In genomic region chr1:204834329-204834728, GRCh38 we compare ENCODE assay signal across 15 cellular contexts.
"Had no signal": no experiment of that assay in that cellular context is flagged by ENCODE, and none has a peak within 500 bp of the region (broad histone marks: within the 10 kb centered on the region; RNA-seq: fewer than 3 reads in every experiment).

No MANE protein-coding gene starts in this region.

- H3K27ac Mint-ChIP-seq: activated CD4-positive, alpha-beta T cell treated with anti-CD3 and anti-CD28 coated beads, Interleukin-2, amount 10 ng/mL, durations not matched to agents 7 days and 5 days; activated naive CD4-positive, alpha-beta T cell treated with anti-CD3 and anti-CD28 coated beads, Interleukin-2, amount 10 ng/mL, durations not matched to agents 7 days and 5 days; activated T-helper 2 cell treated with anti-CD3 and anti-CD28 coated beads, Interferon-gamma antibody, Interleukin-2, Interleukin-4, amounts not matched to agents 10 μg/mL and 5 μg/mL and 100 μg/mL, durations not matched to agents 14 hours and 24 hours and 36 hours; naive thymus-derived CD4-positive, alpha-beta T cell; progenitor cell of endocrine pancreas; stimulated activated effector memory CD8-positive, alpha-beta T cell treated with anti-CD3 and anti-CD28 coated beads, Interleukin-12 subunit alpha, Interleukin-12 subunit beta, amount 100 ng/mL, for 72 hours had no signal

- H3K4me1 ChIP-seq: tibial nerve had no signal

- H3K36me3 Mint-ChIP-seq: activated naive CD4-positive, alpha-beta T cell treated with anti-CD3 and anti-CD28 coated beads, Interleukin-2, amount 10 ng/mL, durations not matched to agents 7 days and 5 days; stimulated activated effector memory CD8-positive, alpha-beta T cell treated with anti-CD3 and anti-CD28 coated beads, Interleukin-12 subunit alpha, Interleukin-12 subunit beta, amount 100 ng/mL, for 72 hours had no signal

- H3K4me3 ChIP-seq: tibial nerve had no signal

- H3K36me3 ChIP-seq: brain microvascular endothelial cell, tibial nerve had no signal

- H3K9me3 ChIP-seq: tibial nerve had no signal

- H3K27ac ChIP-seq: brain microvascular endothelial cell, tibial nerve had no signal

- FAIRE-seq: islet of Langerhans had no signal

- H3K4me3 Mint-ChIP-seq: activated CD4-positive, alpha-beta T cell treated with anti-CD3 and anti-CD28 coated beads, Interleukin-2, amount 10 ng/mL, durations not matched to agents 7 days and 5 days; activated naive CD4-positive, alpha-beta T cell treated with anti-CD3 and anti-CD28 coated beads, Interleukin-2, amount 10 ng/mL, durations not matched to agents 7 days and 5 days; naive thymus-derived CD4-positive, alpha-beta T cell; stimulated activated effector memory CD8-positive, alpha-beta T cell treated with anti-CD3 and anti-CD28 coated beads, Interleukin-12 subunit alpha, Interleukin-12 subunit beta, amount 100 ng/mL, for 72 hours had no signal

- H3K9me3 Mint-ChIP-seq: activated CD4-positive, alpha-beta T cell treated with anti-CD3 and anti-CD28 coated beads, Interleukin-2, amount 10 ng/mL, durations not matched to agents 7 days and 5 days; activated naive CD4-positive, alpha-beta T cell treated with anti-CD3 and anti-CD28 coated beads, Interleukin-2, amount 10 ng/mL, durations not matched to agents 7 days and 5 days; activated T-helper 2 cell treated with anti-CD3 and anti-CD28 coated beads, Interferon-gamma antibody, Interleukin-2, Interleukin-4, amounts not matched to agents 10 μg/mL and 5 μg/mL and 100 μg/mL, durations not matched to agents 14 hours and 24 hours and 36 hours had no signal

- ATAC-seq: naive thymus-derived CD4-positive, alpha-beta T cell; right cardiac atrium; stimulated activated effector memory CD8-positive, alpha-beta T cell treated with anti-CD3 and anti-CD28 coated beads, Interleukin-12 subunit alpha, Interleukin-12 subunit beta, amount 100 ng/mL, for 72 hours had no signal

- DNase-seq: activated CD4-positive, alpha-beta T cell treated with anti-CD3 and anti-CD28 coated beads, Interleukin-2, amount 10 ng/mL, durations not matched to agents 7 days and 5 days; activated CD4-positive, CD25-positive, alpha-beta regulatory T cell; activated CD8-positive, alpha-beta memory T cell treated with anti-CD3 and anti-CD28 coated beads for 24 hours; activated naive CD4-positive, alpha-beta T cell treated with anti-CD3 and anti-CD28 coated beads, Interleukin-2, amount 10 ng/mL, durations not matched to agents 7 days and 5 days; activated T-cell treated with anti-CD3 and anti-CD28 coated beads for 4 hours; brain microvascular endothelial cell; dermis blood vessel endothelial cell; naive thymus-derived CD4-positive, alpha-beta T cell; nucleus accumbens; right cardiac atrium had no signal
